ENCODE assay signal across 9 cellular contexts in genomic region chr17:42251115-42251514, GRCh38. TPM values are rescaled to one million over a fixed set of nuclear protein-coding genes. Genes with fewer than 3 reads are reported as not detected.
DNase-seq lines count a peak whose midpoint lies in the region; ATAC-seq and TF ChIP-seq lines count a peak whose summit lies in the region.
"Had no signal": no experiment of that assay in that cellular context is flagged by ENCODE, and none has a peak within 500 bp of the region (broad histone marks: within the 10 kb centered on the region; RNA-seq: fewer than 3 reads in every experiment).

No MANE protein-coding gene starts in this region.

- intact Hi-C loops in left ventricle myocardium inferior (cut with micrococcal nuclease), result no loop called here
- intact Hi-C loops in Right ventricle myocardium inferior (cut with DNase I), result no loop called here

- H3K4me3 ChIP-seq in left ventricle myocardium inferior (no peak overlapping the region), foreskin fibroblast (ENCODE audit: low read depth in 1 of 2, low read length in 2 of 2) (no peak overlapping the region)

- H3K27ac ChIP-seq in left ventricle myocardium inferior (replicated peaks) (no peak overlapping the region), VCaP (no peak overlapping the region)

- no peaks in the 10 kb centered on the region for H3K36me3 ChIP-seq in left ventricle myocardium inferior

- no peaks in the 10 kb centered on the region for H3K27me3 ChIP-seq in left ventricle myocardium inferior (ENCODE audit: low read depth)

- no peak for DNase-seq in left ventricle myocardium inferior
- no peak for DNase-seq in Right ventricle myocardium inferior (ENCODE audit: missing footprints)
- DNase-seq in foreskin fibroblast, result peak in 1 of 2 donors; percentile 38
- no peak for DNase-seq in NCI-H187 (lab: John Stamatoyannopoulos, UW)
- no peak for DNase-seq in 8988T
- DNase-seq in kidney glomerular epithelial cell (lab: John Stamatoyannopoulos, UW), result no peak
- DNase-seq: NCI-H2029 treated with DMSO at 0.1 percent for 48 hours had no signal

- peak; percentile 44 for TF ChIP-seq CTCF in left ventricle myocardium inferior (IDR thresholded peaks at IDR 0.05; ENCODE audit: borderline replicate concordance)
- TF ChIP-seq CTCF in VCaP (conservative IDR thresholded peaks at IDR 0.05), result peak; percentile 47
- peak; percentile 23 for TF ChIP-seq CTCF in foreskin fibroblast (IDR thresholded peaks at IDR 0.05; ENCODE audit: low read depth, low read length)

- H3K9me3 ChIP-seq in left ventricle myocardium inferior (replicated peaks), result no peaks in the 10 kb centered on the region

- ATAC-seq in Right ventricle myocardium inferior, result no peak
- ATAC-seq in HG03196 (IDR thresholded peaks at IDR 0.05; ENCODE audit: unreplicated experiment), result no peak

- H3K4me1 ChIP-seq in left ventricle myocardium inferior, result peaks cover 61% of the 10 kb centered on the region

RNA-seq across cellular contexts. Expression of gene STAT5B, which starts 25.1 kb away (rescaled TPM):
- total RNA-seq in left ventricle myocardium inferior (30.7 TPM), Right ventricle myocardium inferior (32.9 TPM)

RNA-seq across cellular contexts. Expression of gene STAT5A, which starts 37.2 kb away (rescaled TPM):
- total RNA-seq in left ventricle myocardium inferior (16.7 TPM), Right ventricle myocardium inferior (14.6 TPM)

RNA-seq across cellular contexts. Expression of gene GHDC, which starts 56.8 kb away (rescaled TPM):
- total RNA-seq in left ventricle myocardium inferior (8.4 TPM), Right ventricle myocardium inferior (7.1 TPM)
